8 cellular contexts compared by ENCODE assay signal in genomic region chr1:161390559-161390858, GRCh38. TPM values are rescaled to one million over a fixed set of nuclear protein-coding genes. Genes with fewer than 3 reads are reported as not detected.
DNase-seq lines count a peak whose midpoint lies in the region; ATAC-seq and TF ChIP-seq lines count a peak whose summit lies in the region.

No MANE protein-coding gene starts in this region.

- H3K27me3 ChIP-seq in psoas muscle (ENCODE audit: insufficient read depth in 3 of 3, low read length in 2 of 3) = no peaks in the 10 kb centered on the region

- WGBS in psoas muscle, 3 donors = 3 to 6% (median 5%) methylated on average over 13 of the region's 13 CpGs

- TF ChIP-seq CTCF in epithelial cell of proximal tubule (conservative IDR thresholded peaks at IDR 0.05; ENCODE audit: low read depth, low read length) (no peak), psoas muscle (IDR thresholded peaks at IDR 0.05) (no peak)

- no peaks in the 10 kb centered on the region for H3K36me3 ChIP-seq in psoas muscle (ENCODE audit: insufficient read depth in 1 of 2, low read depth in 1 of 2)

- H3K4me3 ChIP-seq in epithelial cell of proximal tubule (ENCODE audit: low read depth, low read length) (peak overlapping the region; percentile 66), psoas muscle (peak overlapping the region; percentile 77)

- intact Hi-C loops in psoas muscle (cut with DNase I) = no loop called here

- no peaks in the 10 kb centered on the region for H3K9me3 ChIP-seq in psoas muscle

- ATAC-seq in psoas muscle = no peak
- no peak for ATAC-seq in GM18861 (IDR thresholded peaks at IDR 0.05; ENCODE audit: unreplicated experiment)
- no peak for ATAC-seq in HG03460 (IDR thresholded peaks at IDR 0.05; ENCODE audit: unreplicated experiment)

- DNase-seq in NCI-H510A treated with DMSO at 0.1 percent for 48 hours (lab: John Stamatoyannopoulos, UW) (peak; percentile 17), NCI-H510A (lab: John Stamatoyannopoulos, UW) (no peak), OCI-M1 (lab: John Stamatoyannopoulos, UW) (peak; percentile 63), epithelial cell of proximal tubule (ENCODE audit: low read depth) (no peak), psoas muscle (no peak), mesenteric fat pad (ENCODE audit: low spot score) (no peak)

- H3K27ac ChIP-seq in psoas muscle = peak overlapping the region; percentile 83

- H3K4me1 ChIP-seq in psoas muscle = peaks cover 6% of the 10 kb centered on the region

RNA-seq across cellular contexts. Expression of gene CFAP126, which starts 22.8 kb away (rescaled TPM):
- total RNA-seq in epithelial cell of proximal tubule = not detected in 2 replicates
- not detected for total RNA-seq in psoas muscle
- polyA plus RNA-seq in psoas muscle = under 1 TPM in 1 of 3 donors, not detected in 2; 0.16 TPM
- not detected for total RNA-seq in mesenteric fat pad

Comparison
In these comparisons a context has a peak if more than half of its experiments do, and no peak if none do; other contexts are left out.
1. DNase-seq: peak in NCI-H510A treated with DMSO at 0.1 percent for 48 hours (single experiment) and OCI-M1 (single experiment); none in NCI-H510A (single experiment), epithelial cell of proximal tubule (single experiment), psoas muscle (0 of 2) and mesenteric fat pad (single experiment).